In genomic region chr9:135017916-135018915, GRCh38 we compare ENCODE assay signal across 1 cellular context.
TF ChIP-seq lines count a peak whose summit lies in the region.

No MANE protein-coding gene starts in this region.

TF ChIP-seq in WTC11, 78 proteins besides CTCF, POLR2A, EP300 and RAD21 (continued from another document):
- TF ChIP-seq AR (CRISPR knock-in tag; IDR thresholded peaks at IDR 0.05) (no peak), CDX4 (CRISPR knock-in tag; IDR thresholded peaks at IDR 0.05; ENCODE audit: borderline replicate concordance) (no peak), CREM (CRISPR knock-in tag; IDR thresholded peaks at IDR 0.05) (no peak), ATF1 (CRISPR knock-in tag; IDR thresholded peaks at IDR 0.05) (no peak), ZNF425 (CRISPR knock-in tag; conservative IDR thresholded peaks at IDR 0.05) (no peak), OVOL2 (CRISPR knock-in tag; IDR thresholded peaks at IDR 0.05; ENCODE audit: borderline replicate concordance) (no peak), MLX (CRISPR knock-in tag; IDR thresholded peaks at IDR 0.05) (no peak), EMX1 (CRISPR knock-in tag; IDR thresholded peaks at IDR 0.05) (no peak), JUN (CRISPR knock-in tag; IDR thresholded peaks at IDR 0.05) (no peak), ATF2 (CRISPR knock-in tag; IDR thresholded peaks at IDR 0.05; ENCODE audit: borderline replicate concordance, low read depth) (no peak), ZNF532 (CRISPR knock-in tag; IDR thresholded peaks at IDR 0.05; ENCODE audit: borderline replicate concordance) (no peak)
